ENCODE assay signal across 30 cellular contexts in genomic region chr10:107440741-107441140, GRCh38.
"Had no signal": no experiment of that assay in that cellular context is flagged by ENCODE, and none has a peak within 500 bp of the region (broad histone marks: within the 10 kb centered on the region; RNA-seq: fewer than 3 reads in every experiment).

No MANE protein-coding gene starts in this region.

- H3K4me3 ChIP-seq: ascending aorta, cardiac muscle cell had no signal

- DNase-seq: activated B cell treated with CpG ODN at 0.5 μM for 24 hours; activated CD4-positive, alpha-beta memory T cell treated with anti-CD3 and anti-CD28 coated beads for 36 hours; activated CD4-positive, alpha-beta T cell treated with anti-CD3 and anti-CD28 coated beads for 4 hours; activated CD4-positive, alpha-beta T cell treated with anti-CD3 and anti-CD28 coated beads, Interleukin-2, amount 10 ng/mL, durations not matched to agents 24 days and 14 days; activated CD4-positive, alpha-beta T cell treated with anti-CD3 and anti-CD28 coated beads, Interleukin-2, amount 50 U/mL, for 1 hour; activated CD4-positive, alpha-beta T cell treated with anti-CD3 and anti-CD28 coated beads, Interleukin-2, amount 50 U/mL, for 4 hours; activated CD4-positive, CD25-positive, alpha-beta regulatory T cell treated with anti-CD3 and anti-CD28 coated beads, Interleukin-2, amount 50 U/mL, for 72 hours; activated CD8-positive, alpha-beta memory T cell treated with anti-CD3 and anti-CD28 coated beads, Interleukin-2, amount 50 U/mL, for 4 hours; activated CD8-positive, alpha-beta T cell treated with anti-CD3 and anti-CD28 coated beads for 36 hours; activated effector memory CD4-positive, alpha-beta T cell treated with Interleukin-2 at 50 U/mL for 16 hours; activated gamma-delta T cell; activated naive CD4-positive, alpha-beta T cell treated with anti-CD3 and anti-CD28 coated beads, Interleukin-2, amount 10 ng/mL, durations not matched to agents 7 days and 5 days; activated naive CD4-positive, alpha-beta T cell treated with Interleukin-2 at 50 U/mL for 16 hours; activated naive CD8-positive, alpha-beta T cell treated with anti-CD3 and anti-CD28 coated beads, Interleukin-2, amount 10 ng/mL, durations not matched to agents 7 days and 5 days; activated naive CD8-positive, alpha-beta T cell treated with anti-CD3 and anti-CD28 coated beads, Interleukin-2, amount 50 U/mL, for 24 hours; activated T-cell treated with anti-CD3 and anti-CD28 coated beads for 4 hours; activated T-cell treated with anti-CD3 and anti-CD28 coated beads, Interleukin-2, amount 50 U/mL, for 1 hour; activated T-cell treated with anti-CD3 and anti-CD28 coated beads, Interleukin-2, amount 50 U/mL, for 4 hours; amygdala; anterior cingulate cortex; caudate nucleus; cerebellar nuclear complex; T-helper 1 cell; T-helper 2 cell; T-helper 9 cell had no signal

- H3K27me3 ChIP-seq: ascending aorta, cardiac muscle cell had no signal

- H3K9me3 ChIP-seq: ascending aorta had no signal

- H3K27ac ChIP-seq: ascending aorta, cardiac muscle cell, VCaP had no signal

- FAIRE-seq: bronchial epithelial cell, TTC549 had no signal

- H3K36me3 ChIP-seq: ascending aorta, cardiac muscle cell had no signal

- H3K4me1 ChIP-seq: ascending aorta had no signal
